ENCODE assay signal across 8 cellular contexts in the genomic region with DNA sequence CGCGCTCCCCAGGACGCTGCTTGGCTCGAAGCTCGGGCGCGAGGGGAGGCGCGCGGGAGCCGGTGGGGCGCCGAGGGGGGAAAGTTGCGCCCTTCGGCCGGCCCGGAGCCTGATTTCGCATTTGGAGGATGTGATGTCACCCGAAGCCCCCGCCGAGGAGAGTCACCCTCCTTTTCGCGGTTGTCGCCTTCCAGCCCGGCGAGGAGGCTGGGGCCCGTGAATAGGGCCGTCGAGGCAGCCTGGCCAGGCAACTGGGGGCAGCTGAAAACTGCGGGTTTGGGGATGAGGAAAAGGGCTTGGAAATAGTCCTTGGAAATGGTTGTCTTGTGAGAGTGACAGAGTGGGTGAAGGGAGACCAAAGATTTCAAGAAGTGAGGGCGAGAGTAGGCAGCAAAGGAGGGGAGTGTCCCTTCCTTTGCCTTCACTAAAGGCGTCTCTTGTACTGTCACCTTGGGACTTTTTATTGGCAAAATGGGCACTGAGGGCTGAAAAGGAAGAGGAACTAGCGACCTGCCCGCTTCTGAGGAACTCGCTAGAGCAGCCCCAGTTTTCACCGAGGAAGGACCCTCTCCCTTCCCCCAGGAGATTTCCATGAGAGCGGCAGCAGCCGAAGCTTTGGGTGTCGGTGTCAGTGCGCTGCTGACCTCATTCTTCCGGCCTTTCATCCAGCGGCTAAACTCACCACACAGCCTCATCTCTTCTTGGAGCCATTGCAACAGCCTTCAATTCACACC. TPM values are rescaled to one million over a fixed set of nuclear protein-coding genes. Genes with fewer than 3 reads are reported as not detected.
DNase-seq lines count a peak whose midpoint lies in the region; ATAC-seq lines count a peak whose summit lies in the region.

A gene (minus strand): TSS at position 86 of the 734 bp plus-strand sequence. CDS start 88 bp downstream, outside the sequence.

- H3K4me3 ChIP-seq in stomach smooth muscle (ENCODE audit: low read length in 2 of 2): peak within 1 kb of the TSS; percentile 52 to 53

- H3K36me3 ChIP-seq in stomach smooth muscle (ENCODE audit: control insufficient read depth in 2 of 2, insufficient read depth in 2 of 2, low read length in 2 of 2): no peaks in the 10 kb centered on the region

- peak within 1 kb of the TSS; percentile 80 for H3K4me3 Mint-ChIP-seq in activated T-cell treated with anti-CD3 and anti-CD28 coated beads, Interleukin-2, amount 50 U/mL, for 4 hours

- H3K9me3 ChIP-seq in stomach smooth muscle (ENCODE audit: control insufficient read depth in 2 of 2, low read length in 2 of 2): peaks cover 0 to 11% of the 10 kb centered on the region in 2 donors

- peak; percentile 51 to 54 for ATAC-seq in activated T-cell treated with anti-CD3 and anti-CD28 coated beads, Interleukin-2, amount 50 U/mL, for 4 hours
- ATAC-seq in GM19351 (IDR thresholded peaks at IDR 0.05; ENCODE audit: unreplicated experiment) (no peak), HG03045 (IDR thresholded peaks at IDR 0.05; ENCODE audit: unreplicated experiment) (no peak)

- H3K27ac ChIP-seq in stomach smooth muscle (ENCODE audit: low read length): no peak within 1 kb of the TSS

- H3K4me1 Mint-ChIP-seq in activated T-cell treated with anti-CD3 and anti-CD28 coated beads, Interleukin-2, amount 50 U/mL, for 4 hours (ENCODE audit: low read depth): peaks cover 47% of the 10 kb centered on the region

- H3K27me3 Mint-ChIP-seq in activated T-cell treated with anti-CD3 and anti-CD28 coated beads, Interleukin-2, amount 50 U/mL, for 4 hours (ENCODE audit: low read depth): peaks cover 70% of the 10 kb centered on the region

- peaks cover 58 to 60% of the 10 kb centered on the region in 2 donors for H3K27me3 ChIP-seq in stomach smooth muscle (ENCODE audit: control insufficient read depth in 1 of 2, insufficient read depth in 2 of 2, low read length in 2 of 2)

- no peak within 1 kb of the TSS for H3K9ac ChIP-seq in stomach smooth muscle (ENCODE audit: low read length in 2 of 2)

- H3K9me3 Mint-ChIP-seq in activated T-cell treated with anti-CD3 and anti-CD28 coated beads, Interleukin-2, amount 50 U/mL, for 4 hours: peaks cover 12% of the 10 kb centered on the region

- H3K36me3 Mint-ChIP-seq in activated T-cell treated with anti-CD3 and anti-CD28 coated beads, Interleukin-2, amount 50 U/mL, for 4 hours (ENCODE audit: insufficient read depth): peaks cover 2% of the 10 kb centered on the region

- H3K4me1 ChIP-seq in stomach smooth muscle (ENCODE audit: control insufficient read depth, insufficient read depth, low read length): peaks cover 18% of the 10 kb centered on the region

- peak; percentile 28 for DNase-seq in activated CD4-positive, alpha-beta T cell treated with anti-CD3 and anti-CD28 coated beads for 48 hours
- no peak for DNase-seq in activated CD4-positive, alpha-beta T cell treated with anti-CD3 and anti-CD28 coated beads, Interleukin-2, amount 50 U/mL, for 1 hour
- DNase-seq in activated T-cell treated with anti-CD3 and anti-CD28 coated beads, Interleukin-2, amount 50 U/mL, for 4 hours: peak; percentile 49
- DNase-seq in iPS-NIHi7 (ENCODE audit: extremely low spot score): peak; percentile 47
- no peak for DNase-seq in NCI-H446 treated with DMSO at 0.1 percent for 48 hours (lab: John Stamatoyannopoulos, UW)

RNA-seq across cellular contexts. Expression of the gene that starts here (rescaled TPM):
- 100 to 1,000 TPM in 1 of 3 donors, 10 to 100 TPM in 2; 36.9 to 101 (median 78.6) TPM for total RNA-seq in activated T-cell treated with anti-CD3 and anti-CD28 coated beads, Interleukin-2, amount 50 U/mL, for 4 hours

Comparison
In these comparisons a context has a peak if more than half of its experiments do, and no peak if none do; other contexts are left out.
1. DNase-seq: peak in activated CD4-positive, alpha-beta T cell treated with anti-CD3 and anti-CD28 coated beads for 48 hours (single experiment), activated T-cell treated with anti-CD3 and anti-CD28 coated beads, Interleukin-2, amount 50 U/mL, for 4 hours (single experiment) and iPS-NIHi7 (single experiment); none in activated CD4-positive, alpha-beta T cell treated with anti-CD3 and anti-CD28 coated beads, Interleukin-2, amount 50 U/mL, for 1 hour (single experiment) and NCI-H446 treated with DMSO at 0.1 percent for 48 hours (single experiment).
2. ATAC-seq: peak in activated T-cell treated with anti-CD3 and anti-CD28 coated beads, Interleukin-2, amount 50 U/mL, for 4 hours (2 of 2); none in GM19351 (single experiment) and HG03045 (single experiment).